ENCODE assay signal across 26 cellular contexts in genomic region chr11:35820614-35821013, GRCh38.
DNase-seq lines count a peak whose midpoint lies in the region; ATAC-seq, FAIRE-seq and TF ChIP-seq lines count a peak whose summit lies in the region.
"Had no signal": no experiment of that assay in that cellular context is flagged by ENCODE, and none has a peak within 500 bp of the region (broad histone marks: within the 10 kb centered on the region; RNA-seq: fewer than 3 reads in every experiment).

No MANE protein-coding gene starts in this region.

- no peak for TF ChIP-seq CTCF in K562 (IDR thresholded peaks at IDR 0.05 in 2 of 3, conservative IDR thresholded peaks at IDR 0.05 in 1 of 3; ENCODE audit: insufficient read depth in 2 of 3, low read depth in 1 of 3, low read length in 3 of 3)
- no peak for TF ChIP-seq CTCF in fibroblast of mammary gland (conservative IDR thresholded peaks at IDR 0.05; ENCODE audit: control insufficient read depth, insufficient read depth, low read depth, low read length)
- no peak for TF ChIP-seq CTCF in HepG2 (CRISPR knock-in tag; IDR thresholded peaks at IDR 0.05)

- CTCF ChIA-PET in K562 (lab: Yijun Ruan, JAX; ENCODE audit: low intra/inter-chr PET ratio) (no interaction called here), HepG2 (lab: Yijun Ruan, JAX; ENCODE audit: low intra/inter-chr PET ratio, low total read pairs) (interaction anchor here (2.2 kb wide), 1 partner anchor 205 kb away, joined by 11 read pairs; no protein-coding TSS in a partner anchor)

- H3K4me1 ChIP-seq in K562 (replicated peaks in 1 of 2; ENCODE audit: control insufficient read depth in 2 of 2, insufficient read depth in 2 of 2, low read length in 2 of 2) (no peaks in the 10 kb centered on the region; a peak in 2 of 5 replicates), HepG2 (ENCODE audit: insufficient read depth, low read length) (peaks cover 10% of the 10 kb centered on the region; the same call in 1 of the 2 replicates)
- H3K4me1 ChIP-seq: BE2C had no signal

- H3K9me3 ChIP-seq in K562 (replicated peaks; ENCODE audit: control insufficient read depth, insufficient read depth, low read depth, low read length) = no peaks in the 10 kb centered on the region
- no peaks in the 10 kb centered on the region for H3K9me3 ChIP-seq in HepG2 (ENCODE audit: low read length)
- H3K9me3 ChIP-seq: BE2C, BLaER1 had no signal

- no peak for TF ChIP-seq EP300 in K562 (IDR thresholded peaks at IDR 0.05; ENCODE audit: low read length)
- TF ChIP-seq EP300 in HepG2 (IDR thresholded peaks at IDR 0.05; ENCODE audit: low read depth in 2 of 2, low read length in 2 of 2) = no peak
- no peak for TF ChIP-seq EP300 in HepG2 (CRISPR knock-in tag; IDR thresholded peaks at IDR 0.05; ENCODE audit: borderline replicate concordance)

- H3K27ac ChIP-seq in K562 (ENCODE audit: extremely low read depth, low read depth, low read length) = no peak overlapping the region
- no peak overlapping the region for H3K27ac ChIP-seq in HepG2 (ENCODE audit: extremely low read length, insufficient read depth, low read length)
- H3K27ac ChIP-seq: BLaER1 had no signal

- WGBS in K562 (ENCODE audit: insufficient coverage, low coverage, missing lambda C conversion rate) = 71% methylated on average over 4 of the region's 5 CpGs
- WGBS in HepG2 (ENCODE audit: low lambda C conversion rate) = 84% methylated on average over 5 of the region's 5 CpGs

- H3K4me2 ChIP-seq in K562 (ENCODE audit: insufficient read depth, low read length) (no peak overlapping the region), HepG2 (ENCODE audit: low read depth, low read length) (no peak overlapping the region)
- H3K4me2 ChIP-seq: BLaER1 had no signal

- FAIRE-seq in K562 (lab: Jason Lieb, UNC) (no peak), HepG2 (lab: Jason Lieb, UNC) (no peak)
- FAIRE-seq: A204.1, GM12878, GM19239 had no signal

- TF ChIP-seq RAD21 in K562 (CRISPR knock-in tag; conservative IDR thresholded peaks at IDR 0.05 in 1 of 2, IDR thresholded peaks at IDR 0.05 in 1 of 2) (no peak), HepG2 (CRISPR knock-in tag; IDR thresholded peaks at IDR 0.05) (no peak)

- no TSS peak for BruUV-seq in K562 (replicated peaks; lab: Mats Ljungman, UMichigan)
- BruUV-seq in HepG2 (replicated peaks; lab: Mats Ljungman, UMichigan) = no TSS peak

- intact Hi-C loops in K562 (cut with micrococcal nuclease) = loop anchor here (5.0 kb wide), 2 partner anchors 312 to 437 kb away; no protein-coding TSS in a partner anchor
- intact Hi-C loops in HepG2 (cut with micrococcal nuclease; ENCODE audit: unreplicated experiment) = loop anchor here (5.0 to 10.0 kb wide), 3 partner anchors 106 to 437 kb away; partner anchors contain the start of gene TRIM44

- ATAC-seq in K562 = no peak
- ATAC-seq in HepG2 = no peak
- ATAC-seq in activated T-cell treated with anti-CD3 and anti-CD28 coated beads, Interleukin-2, amount 50 U/mL, for 4 hours = no peak
- ATAC-seq: GM12878 had no signal

- H2AFZ ChIP-seq in K562 (ENCODE audit: low read depth, low read length) (no peak overlapping the region), HepG2 (ENCODE audit: low read length) (no peak overlapping the region)

- H3K4me3 ChIP-seq in K562 = no peak overlapping the region
- no peak overlapping the region for H3K4me3 ChIP-seq in fibroblast of mammary gland (ENCODE audit: control insufficient read depth, low read depth, low read length)
- H3K4me3 ChIP-seq in HepG2 (replicated peaks in 1 of 3; ENCODE audit: insufficient read depth in 1 of 3, low read depth in 2 of 3, low read length in 3 of 3) = no peak overlapping the region
- H3K4me3 ChIP-seq: BLaER1, GM12878 had no signal

- H4K20me1 ChIP-seq in K562 (replicated peaks; ENCODE audit: control insufficient read depth, insufficient read depth, low read length) (no peaks in the 10 kb centered on the region), HepG2 (ENCODE audit: insufficient read depth, low read length) (no peaks in the 10 kb centered on the region)
- H4K20me1 ChIP-seq: BLaER1 had no signal

- H3K79me2 ChIP-seq in K562 (ENCODE audit: control insufficient read depth, insufficient read depth, low read length) = no peaks in the 10 kb centered on the region
- H3K79me2 ChIP-seq in HepG2 (ENCODE audit: insufficient read depth, low read length) = no peaks in the 10 kb centered on the region

- POLR2A ChIA-PET in K562 (lab: Yijun Ruan, JAX) = interaction anchor here (2.0 kb wide), 1 partner anchor 430 kb away, joined by 5 read pairs; no protein-coding TSS in a partner anchor
- POLR2A ChIA-PET in HepG2 (lab: Yijun Ruan, JAX) = no interaction called here

- H3K9ac ChIP-seq in K562 (ENCODE audit: insufficient read depth in 1 of 2, low read depth in 2 of 2, low read length in 2 of 2) = no peak overlapping the region
- H3K9ac ChIP-seq in HepG2 (ENCODE audit: insufficient read depth, low read depth, low read length) = no peak overlapping the region
- H3K9ac ChIP-seq: BLaER1 had no signal

- in situ Hi-C loops in K562 (cut with MboI) = no loop called here
- in situ Hi-C loops in HepG2 (cut with HindIII; ENCODE audit: extremely low pct_ligation_motif_present, low pct_unique_long_range_greater_than_20kb) = loop anchor here (5.0 kb wide), 2 partner anchors 203 to 447 kb away; partner anchors contain the start of gene FJX1

- no peaks in the 10 kb centered on the region for H3K9me3 Mint-ChIP-seq in activated T-cell treated with anti-CD3 and anti-CD28 coated beads, Interleukin-2, amount 50 U/mL, for 4 hours
- H3K9me3 Mint-ChIP-seq: CD14-positive monocyte; CD4-positive, CD25-positive, alpha-beta regulatory T cell; CD8-positive, alpha-beta memory T cell had no signal

- no peak for TF ChIP-seq POLR2A in K562 (conservative IDR thresholded peaks at IDR 0.05)
- TF ChIP-seq POLR2A in HepG2 (IDR thresholded peaks at IDR 0.05; ENCODE audit: insufficient read depth in 1 of 2, low read depth in 2 of 2, low read length in 2 of 2) = no peak

- no peaks in the 10 kb centered on the region for H3K27me3 Mint-ChIP-seq in activated T-cell treated with anti-CD3 and anti-CD28 coated beads, Interleukin-2, amount 50 U/mL, for 4 hours (ENCODE audit: low read depth)
- H3K27me3 Mint-ChIP-seq: CD4-positive, alpha-beta memory T cell; CD4-positive, CD25-positive, alpha-beta regulatory T cell had no signal

- peaks cover 3 to 10% of the 10 kb centered on the region in 2 experiments; a peak in 3 of 5 replicates for H3K27me3 ChIP-seq in K562 (ENCODE audit: control insufficient read depth in 2 of 2, insufficient read depth in 2 of 2, low read length in 2 of 2)
- no peaks in the 10 kb centered on the region for H3K27me3 ChIP-seq in HepG2 (ENCODE audit: control insufficient read depth in 1 of 2, insufficient read depth in 2 of 2, low read length in 2 of 2)
- H3K27me3 ChIP-seq: BE2C, BLaER1 had no signal

- H3K36me3 ChIP-seq in K562 (ENCODE audit: control insufficient read depth, insufficient read depth, low read length) (peaks cover 2% of the 10 kb centered on the region; the same call in 1 of the 3 replicates), HepG2 (replicated peaks in 1 of 2; ENCODE audit: control insufficient read depth in 1 of 2, insufficient read depth in 2 of 2, low read length in 2 of 2) (no peaks in the 10 kb centered on the region)
- H3K36me3 ChIP-seq: BE2C had no signal

- H3K4me3 Mint-ChIP-seq in activated T-cell treated with anti-CD3 and anti-CD28 coated beads, Interleukin-2, amount 50 U/mL, for 4 hours = no peak overlapping the region
- H3K4me3 Mint-ChIP-seq: CD14-positive monocyte; CD4-positive, alpha-beta memory T cell; CD4-positive, CD25-positive, alpha-beta regulatory T cell; CD8-positive, alpha-beta memory T cell had no signal

- H3K9me1 ChIP-seq in K562 (ENCODE audit: control insufficient read depth, insufficient read depth, low read length) = no peaks in the 10 kb centered on the region

- no peak for DNase-seq in K562 (ENCODE audit: extremely low read depth in 1 of 4, low spot score in 3 of 4)
- peak; percentile 14 for DNase-seq in fibroblast of mammary gland (ENCODE audit: low read depth)
- DNase-seq in HepG2 (ENCODE audit: low spot score) = no peak
- no peak for DNase-seq in stimulated activated CD8-positive, alpha-beta memory T cell treated with anti-CD3 and anti-CD28 coated beads, Interleukin-4, amount 100 ng/mL, for 48 hours
- DNase-seq in UCSD-AML1 (lab: John Stamatoyannopoulos, UW; ENCODE audit: unreplicated experiment) = no peak
- no peak for DNase-seq in activated T-cell treated with anti-CD3 and anti-CD28 coated beads, Interleukin-2, amount 50 U/mL, for 4 hours
- DNase-seq: 8988T; ACHN; BE2C; C1 segment of cervical spinal cord; CD4-positive, alpha-beta memory T cell; CD4-positive, CD25-positive, alpha-beta regulatory T cell; CD8-positive, alpha-beta memory T cell; COR-L47; DMS 273 treated with DMSO at 0.1 percent for 48 hours; DMS153; DMS53; DMS79; DND-41; EL; GDM1 had no signal

- peaks cover 13% of the 10 kb centered on the region for H3K4me1 Mint-ChIP-seq in activated T-cell treated with anti-CD3 and anti-CD28 coated beads, Interleukin-2, amount 50 U/mL, for 4 hours (ENCODE audit: low read depth)

- H3K36me3 Mint-ChIP-seq in activated T-cell treated with anti-CD3 and anti-CD28 coated beads, Interleukin-2, amount 50 U/mL, for 4 hours (ENCODE audit: insufficient read depth) = peaks cover 14% of the 10 kb centered on the region

TF ChIP-seq in HepG2, 621 proteins besides CTCF, POLR2A, EP300 and RAD21:
- TF ChIP-seq ATF7 (IDR thresholded peaks at IDR 0.05) = peak; percentile 12; the same call in 1 of the 2 replicates
- no peak for TF ChIP-seq ATF7 (CRISPR knock-in tag; IDR thresholded peaks at IDR 0.05)
- TF ChIP-seq HBP1 (CRISPR knock-in tag; IDR thresholded peaks at IDR 0.05; ENCODE audit: low read depth) = no peak

Comparison
In these comparisons a context has a peak if more than half of its experiments do, and no peak if none do; other contexts are left out.
1. Of the 241 proteins assayed by ChIP-seq in both HepG2 and K562: peak only in HepG2: none; only in K562: ESRRA, HDAC2 and KDM1A; in both: none; in neither: 236; mixed calls (peak in some experiments, not most) for 2.